ENCODE assay signal across 8 cellular contexts in genomic region chr9:128420060-128420650, GRCh38. TPM values are rescaled to one million over a fixed set of nuclear protein-coding genes. Genes with fewer than 3 reads are reported as not detected.
DNase-seq lines count a peak whose midpoint lies in the region; TF ChIP-seq lines count a peak whose summit lies in the region.

No MANE protein-coding gene starts in this region.

- no TSS peak for BruUV-seq in mammary epithelial cell (replicated peaks; lab: Mats Ljungman, UMichigan)

- peaks cover 27% of the 10 kb centered on the region for H3K4me1 ChIP-seq in mammary epithelial cell (ENCODE audit: insufficient read depth, low read length)

- H3K4me2 ChIP-seq in mammary epithelial cell (ENCODE audit: insufficient read depth, low read depth, low read length): peak overlapping the region; percentile 100

- DNase-seq in GM12864 (ENCODE audit: low read depth): peak; percentile 10
- peak; percentile 81 for DNase-seq in HEK293T (ENCODE audit: extremely low spot score)
- peak; percentile 63 for DNase-seq in MV-4-11 (lab: John Stamatoyannopoulos, UW)
- DNase-seq in WERI-Rb-1: peak; percentile 83
- peak; percentile 64 for DNase-seq in mammary epithelial cell
- DNase-seq in islet precursor cell: peak; percentile 86
- DNase-seq in stimulated activated CD4-positive, alpha-beta T cell treated with anti-CD3 and anti-CD28 coated beads, Interleukin-12 subunit alpha, Interleukin-12 subunit beta, amount 100 ng/mL, for 48 hours (ENCODE audit: low read depth in 2 of 3, low spot score in 1 of 3): peak; percentile 18 to 65 (median 40)
- no peak for DNase-seq in H4 (ENCODE audit: low spot score)

- in situ Hi-C loops in mammary epithelial cell (cut with MboI; ENCODE audit: low sequenced_read_pairs in 2 of 2): no loop called here

- peak overlapping the region; percentile 10 for H3K9ac ChIP-seq in mammary epithelial cell (ENCODE audit: insufficient read depth, low read length)

- 4% methylated on average over 10 of the region's 59 CpGs for WGBS in mammary epithelial cell (ENCODE audit: low coverage, missing lambda C conversion rate)

- H3K9me3 ChIP-seq in WERI-Rb-1 (ENCODE audit: severe bottlenecking): no peaks in the 10 kb centered on the region
- no peaks in the 10 kb centered on the region for H3K9me3 ChIP-seq in mammary epithelial cell (replicated peaks; ENCODE audit: insufficient read depth, low read length)

- intact Hi-C loops in mammary epithelial cell (cut with micrococcal nuclease): loop anchor here (5.0 kb wide), 1 partner anchor 607 kb away; the partner anchor contains the start of gene SH3GLB2

- H3K27ac ChIP-seq in WERI-Rb-1 (peak overlapping the region; percentile 81), mammary epithelial cell (ENCODE audit: insufficient read depth, low read depth, low read length) (peak overlapping the region; percentile 24)

- dilution Hi-C loops in mammary epithelial cell (cut with HindIII; ENCODE audit: low sequenced_read_pairs): no loop called here

- H2AFZ ChIP-seq in mammary epithelial cell (ENCODE audit: low read depth, low read length): peak overlapping the region; percentile 97

- H3K4me3 ChIP-seq in GM12864 (ENCODE audit: low read depth, low read length): peak overlapping the region; percentile 83
- H3K4me3 ChIP-seq in WERI-Rb-1 (ENCODE audit: low read depth, low read length): peak overlapping the region; percentile 85
- peak overlapping the region; percentile 63 to 71 (median 66) for H3K4me3 ChIP-seq in mammary epithelial cell (replicated peaks in 1 of 3; ENCODE audit: insufficient read depth in 1 of 3, low read depth in 2 of 3, low read length in 3 of 3)

- H4K20me1 ChIP-seq in mammary epithelial cell (ENCODE audit: insufficient read depth, low read length): no peaks in the 10 kb centered on the region

- H3K36me3 ChIP-seq in WERI-Rb-1 (peaks cover 12% of the 10 kb centered on the region; the same call in 1 of the 2 replicates), mammary epithelial cell (ENCODE audit: insufficient read depth, low read length) (no peaks in the 10 kb centered on the region)

- CTCF ChIA-PET in HEK293T (lab: Yijun Ruan, JAX): interaction anchor here (0.6 to 1.8 kb wide), 13 partner anchors 9 to 149 kb away, joined by 3 to 6 read pairs (median 3); no protein-coding TSS in a partner anchor
- CTCF ChIA-PET in mammary epithelial cell (lab: Charles Lee; ENCODE audit: low non-redundant PET): interaction anchor here (0.7 to 1.2 kb wide), 3 partner anchors 79 to 813 kb away, joined by 3 to 8 read pairs (median 5); no protein-coding TSS in a partner anchor

- TF ChIP-seq CTCF in GM12864 (IDR thresholded peaks at IDR 0.05; ENCODE audit: low read depth, low read length, missing control alignments) (peak; percentile 80), WERI-Rb-1 (IDR thresholded peaks at IDR 0.05; ENCODE audit: low read depth, low read length) (peak; percentile 94), mammary epithelial cell (conservative IDR thresholded peaks at IDR 0.05 in 1 of 2, IDR thresholded peaks at IDR 0.05 in 1 of 2; ENCODE audit: extremely low read depth in 1 of 2, insufficient read depth in 1 of 2, low read depth in 1 of 2, low read length in 2 of 2) (peak; percentile 41 to 75)

- POLR2A ChIA-PET in HEK293T (lab: Yijun Ruan, JAX): interaction anchor here (0.8 to 1.8 kb wide), 11 partner anchors 8 to 260 kb away, joined by 3 to 7 read pairs (median 4); partner anchors contain the start of genes BBLN, GOLGA2, SLC27A4 and SWI5

- H3K27me3 ChIP-seq in WERI-Rb-1 (ENCODE audit: insufficient read depth, low read depth, severe bottlenecking): no peaks in the 10 kb centered on the region
- no peaks in the 10 kb centered on the region for H3K27me3 ChIP-seq in mammary epithelial cell (ENCODE audit: insufficient read depth, low read length)

- no peaks in the 10 kb centered on the region for H3K79me2 ChIP-seq in mammary epithelial cell (ENCODE audit: insufficient read depth, low read length)

TF ChIP-seq in HEK293T, 16 proteins besides CTCF, POLR2A, EP300 and RAD21:
- TF ChIP-seq CTBP1 (IDR thresholded peaks at IDR 0.05; ENCODE audit: borderline replicate concordance) (no peak; the same call in 1 of the 2 replicates), TARDBP (IDR thresholded peaks at IDR 0.05) (peak; percentile 92), NFRKB (IDR thresholded peaks at IDR 0.05) (no peak)

RNA-seq across cellular contexts. Expression of gene CERCAM, which starts 0.5 kb away (rescaled TPM):
- 10 to 100 TPM; 65.2 to 69.3 TPM for total RNA-seq in mammary epithelial cell
- 50.7 TPM for polyA plus RNA-seq in mammary epithelial cell
- 31.4 TPM for polyA minus RNA-seq in mammary epithelial cell
- 19.0 and 20.8 TPM in 2 replicates for total RNA-seq in H4 (2014; rRNA removed; shearing (Covaris generic))

RNA-seq across cellular contexts. Expression of gene ODF2, which starts 35.7 kb away (rescaled TPM):
- total RNA-seq in mammary epithelial cell: 10 to 100 TPM; 20.5 to 36.5 TPM
- 12.5 TPM for polyA plus RNA-seq in mammary epithelial cell
- polyA minus RNA-seq in mammary epithelial cell: 32.7 TPM
- total RNA-seq in H4 (2014; rRNA removed; shearing (Covaris generic)): 28.6 and 30.2 TPM in 2 replicates

RNA-seq across cellular contexts. Expression of gene URM1, which starts 49.0 kb away (rescaled TPM):
- total RNA-seq in mammary epithelial cell: 10 to 100 TPM; 24.5 to 53.7 TPM
- 37.7 TPM for polyA plus RNA-seq in mammary epithelial cell
- polyA minus RNA-seq in mammary epithelial cell: 38.7 TPM
- 52.3 and 71.9 TPM in 2 replicates for total RNA-seq in H4 (2014; rRNA removed; shearing (Covaris generic))
